In the genomic region with DNA sequence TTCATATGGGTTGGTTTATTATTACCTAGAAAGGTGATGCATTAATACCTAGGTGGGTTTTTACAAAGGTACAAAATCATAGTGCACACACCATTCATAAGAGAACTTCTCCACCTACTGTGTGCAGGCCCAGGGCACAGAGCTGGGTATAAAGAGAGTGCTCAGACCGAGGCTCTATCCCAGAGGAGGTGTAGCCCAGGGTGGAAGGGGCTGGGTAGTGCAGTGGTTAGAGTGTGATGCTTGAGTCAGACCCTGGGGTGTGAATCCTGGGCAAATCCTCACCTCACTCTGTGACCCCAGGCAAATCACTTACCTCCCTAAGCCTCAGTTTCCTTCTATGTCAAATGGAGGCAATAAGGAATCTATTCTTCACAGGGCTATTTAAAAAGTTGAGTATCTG, we compare ENCODE assay signal across 30 cellular contexts. TPM values are rescaled to one million over a fixed set of nuclear protein-coding genes. Genes with fewer than 3 reads are reported as not detected.
"Had no signal": no experiment of that assay in that cellular context is flagged by ENCODE, and none has a peak within 500 bp of the region (broad histone marks: within the 10 kb centered on the region; RNA-seq: fewer than 3 reads in every experiment).

No MANE protein-coding gene starts in this region.

- H3K36me3 ChIP-seq: SJCRH30 had no signal

- H3K4me3 Mint-ChIP-seq: activated CD4-positive, alpha-beta T cell treated with anti-CD3 and anti-CD28 coated beads, Interleukin-2, amount 10 ng/mL, durations not matched to agents 24 days and 14 days; activated CD8-positive, alpha-beta memory T cell treated with anti-CD3 and anti-CD28 coated beads, Interleukin-2, amount 10 ng/mL, durations not matched to agents 7 days and 5 days; activated naive CD4-positive, alpha-beta T cell treated with anti-CD3 and anti-CD28 coated beads for 36 hours; activated naive CD8-positive, alpha-beta T cell; activated T-cell treated with anti-CD3 and anti-CD28 coated beads, Interleukin-2, amount 50 U/mL, for 4 hours; activated T-helper 17 cell treated with anti-CD3 and anti-CD28 coated beads, Interleukin-2, amount 50 U/mL, for 72 hours; central memory CD8-positive, alpha-beta T cell; IgD-negative memory B cell; T-helper 1 cell treated with Interleukin-12 subunit alpha and Interleukin-12 subunit beta and Interleukin-4 antibody, amounts not matched to agents 30 μg/mL and 1 μg/mL, for 36 hours; WTC11 had no signal

- H3K4me3 ChIP-seq: SJCRH30 had no signal

- H3K27me3 ChIP-seq: SJCRH30 had no signal

- ATAC-seq: activated CD8-positive, alpha-beta memory T cell treated with anti-CD3 and anti-CD28 coated beads, Interleukin-2, amount 10 ng/mL, durations not matched to agents 7 days and 5 days; activated T-cell treated with anti-CD3 and anti-CD28 coated beads, Interleukin-2, amount 50 U/mL, for 4 hours; activated T-helper 17 cell treated with anti-CD3 and anti-CD28 coated beads, Interleukin-2, amount 50 U/mL, for 72 hours; Panc1; Right ventricle myocardium inferior; SK-N-SH treated with all-trans-retinoic acid at 6 μM for 48 hours; WTC11 had no signal

- H3K4me1 ChIP-seq: SJCRH30 had no signal

- H3K27me3 Mint-ChIP-seq: activated CD4-positive, alpha-beta T cell treated with anti-CD3 and anti-CD28 coated beads, Interleukin-2, amount 10 ng/mL, durations not matched to agents 24 days and 14 days; activated CD8-positive, alpha-beta memory T cell treated with anti-CD3 and anti-CD28 coated beads, Interleukin-2, amount 10 ng/mL, durations not matched to agents 7 days and 5 days; activated naive CD8-positive, alpha-beta T cell; activated T-helper 17 cell treated with anti-CD3 and anti-CD28 coated beads, Interleukin-2, amount 50 U/mL, for 72 hours; central memory CD8-positive, alpha-beta T cell; IgD-negative memory B cell had no signal

- H3K4me1 Mint-ChIP-seq: WTC11 had no signal

- H3K9me3 ChIP-seq: SJCRH30 had no signal

- DNase-seq: activated CD4-positive, alpha-beta T cell treated with anti-CD3 and anti-CD28 coated beads, Interleukin-2, amount 10 ng/mL, durations not matched to agents 24 days and 14 days; activated CD4-positive, alpha-beta T cell treated with anti-CD3 and anti-CD28 coated beads, Interleukin-2, amount 50 U/mL, for 48 hours; activated CD4-positive, CD25-positive, alpha-beta regulatory T cell treated with anti-CD3 and anti-CD28 coated beads, Interleukin-2, amount 50 U/mL, for 72 hours; activated gamma-delta T cell; activated naive CD4-positive, alpha-beta T cell treated with anti-CD3 and anti-CD28 coated beads for 36 hours; activated T-cell treated with anti-CD3 and anti-CD28 coated beads, Interleukin-2, amount 50 U/mL, for 4 hours; KG1; NCI-H1048; NCI-H146; NCI-H187 treated with DMSO at 0.1 percent for 48 hours; NCI-H2081 treated with DMSO at 0.1 percent for 48 hours; NCI-H226; NCI-H510A; NCI-H526 treated with DMSO at 0.1 percent for 48 hours; NK-92 treated with Interleukin-12 subunit alpha and Interleukin-12 subunit beta, amount 100 ng/mL, for 24 hours; OCI-M1; RPMI8226; SJCRH30 had no signal

- H3K27ac Mint-ChIP-seq: activated CD4-positive, alpha-beta T cell treated with anti-CD3 and anti-CD28 coated beads, Interleukin-2, amount 10 ng/mL, durations not matched to agents 24 days and 14 days; activated CD8-positive, alpha-beta memory T cell treated with anti-CD3 and anti-CD28 coated beads, Interleukin-2, amount 10 ng/mL, durations not matched to agents 7 days and 5 days; activated naive CD4-positive, alpha-beta T cell treated with anti-CD3 and anti-CD28 coated beads for 36 hours; activated naive CD8-positive, alpha-beta T cell; activated T-helper 17 cell treated with anti-CD3 and anti-CD28 coated beads, Interleukin-2, amount 50 U/mL, for 72 hours; IgD-negative memory B cell; T-helper 1 cell treated with Interleukin-12 subunit alpha and Interleukin-12 subunit beta and Interleukin-4 antibody, amounts not matched to agents 30 μg/mL and 1 μg/mL, for 36 hours; WTC11 had no signal

- H3K27ac ChIP-seq: SJCRH30 had no signal

- H3K36me3 Mint-ChIP-seq: IgD-negative memory B cell had no signal

- H3K9me3 Mint-ChIP-seq: activated CD4-positive, alpha-beta T cell treated with anti-CD3 and anti-CD28 coated beads, Interleukin-2, amount 10 ng/mL, durations not matched to agents 24 days and 14 days had no signal

RNA-seq across cellular contexts. Expression of a gene that starts 32.2 kb away (rescaled TPM):
- total RNA-seq: LHCN-M2, M059J, SJCRH30 had no signal
